Comparison of ENCODE assay signal across 23 cellular contexts in genomic region chr10:121043124-121043849, GRCh38.
DNase-seq lines count a peak whose midpoint lies in the region; ATAC-seq, FAIRE-seq and TF ChIP-seq lines count a peak whose summit lies in the region.
"Had no signal": no experiment of that assay in that cellular context is flagged by ENCODE, and none has a peak within 500 bp of the region (broad histone marks: within the 10 kb centered on the region; RNA-seq: fewer than 3 reads in every experiment).

No MANE protein-coding gene starts in this region.

- POLR2A ChIA-PET in Panc1 (lab: Charles Lee): no interaction called here

- no peaks in the 10 kb centered on the region for H3K9me3 ChIP-seq in Panc1 (ENCODE audit: control insufficient read depth, insufficient read depth, low read depth, low read length)
- H3K9me3 ChIP-seq: HAP-1, psoas muscle, SK-N-SH had no signal

- H3K36me3 ChIP-seq in Panc1 (ENCODE audit: control insufficient read depth, insufficient read depth, low read length): no peaks in the 10 kb centered on the region
- H3K36me3 ChIP-seq: HAP-1 had no signal

- intact Hi-C loops in Panc1 (cut with micrococcal nuclease; ENCODE audit: unreplicated experiment): no loop called here
- intact Hi-C loops in sciatic nerve (cut with DNase I): no loop called here

- BruUV-seq in Panc1 (replicated peaks; lab: Mats Ljungman, UMichigan): no TSS peak

- H3K27me3 ChIP-seq in Panc1 (ENCODE audit: control insufficient read depth, insufficient read depth, low read length): peaks cover 2% of the 10 kb centered on the region; the same call in 1 of the 2 replicates

- TF ChIP-seq CTCF in Panc1 (IDR thresholded peaks at IDR 0.05): no peak
- no peak for TF ChIP-seq CTCF in D721Med (IDR thresholded peaks at IDR 0.05; ENCODE audit: insufficient read depth, missing control alignments)

- FAIRE-seq in D721Med (lab: Jason Lieb, UNC): no peak
- FAIRE-seq: islet of Langerhans had no signal

- ATAC-seq in Panc1 (peak; percentile 67), sciatic nerve (peak; percentile 94), GM21737 (IDR thresholded peaks at IDR 0.05; ENCODE audit: unreplicated experiment) (no peak)
- ATAC-seq: psoas muscle had no signal

- peak overlapping the region in 1 of 2 experiments; percentile 10; a peak in 1 of 4 replicates for H3K4me3 ChIP-seq in Panc1 (ENCODE audit: low read depth in 2 of 2, low read length in 2 of 2)
- H3K4me3 ChIP-seq: HAP-1, PC-9, psoas muscle had no signal

- H3K4me1 ChIP-seq in Panc1 (ENCODE audit: control insufficient read depth, insufficient read depth, low read length): no peaks in the 10 kb centered on the region
- H3K4me1 ChIP-seq: HAP-1, psoas muscle had no signal

- CTCF ChIA-PET in Panc1 (lab: Charles Lee): no interaction called here

- in situ Hi-C loops in Panc1 (cut with HindIII; ENCODE audit: low pct_unique_long_range_greater_than_20kb, low sequenced_read_pairs): no loop called here

- no peak overlapping the region for H3K27ac ChIP-seq in Panc1 (ENCODE audit: low read length)
- H3K27ac ChIP-seq: PC-9, psoas muscle had no signal

- peak; percentile 66 for DNase-seq in HuH-7 (ENCODE audit: low spot score)
- DNase-seq in Panc1 (ENCODE audit: low read depth, low spot score): no peak
- peak; percentile 78 for DNase-seq in left kidney (ENCODE audit: low read depth, low spot score)
- no peak for DNase-seq in sciatic nerve (ENCODE audit: low spot score)
- DNase-seq in SHP77 treated with DMSO at 0.1 percent for 48 hours (lab: John Stamatoyannopoulos, UW): no peak
- no peak for DNase-seq in putamen (ENCODE audit: low spot score)
- no peak for DNase-seq in D721Med (ENCODE audit: insufficient read length, low spot score)
- DNase-seq: activated B cell treated with CpG ODN at 0.5 μM for 24 hours; activated CD4-positive, alpha-beta memory T cell treated with anti-CD3 and anti-CD28 coated beads, Interleukin-2, amount 10 ng/mL, durations not matched to agents 7 days and 5 days; activated naive CD4-positive, alpha-beta T cell treated with anti-CD3 and anti-CD28 coated beads, Interleukin-2, amount 10 ng/mL, durations not matched to agents 7 days and 5 days; activated T-cell treated with anti-CD3 and anti-CD28 coated beads for 4 hours; central memory CD4-positive, alpha-beta T cell; foreskin fibroblast; mesenchymal stem cell; NCI-H2171; NCI-H82; PC-9; psoas muscle; SK-N-SH; stimulated activated CD8-positive, alpha-beta memory T cell treated with anti-CD3 and anti-CD28 coated beads, Interleukin-4, amount 100 ng/mL, for 48 hours had no signal

Comparison
In these comparisons a context has a peak if more than half of its experiments do, and no peak if none do; other contexts are left out.
1. DNase-seq: peak in HuH-7 (single experiment) and left kidney (single experiment); none in Panc1 (single experiment), sciatic nerve (single experiment), SHP77 treated with DMSO at 0.1 percent for 48 hours (single experiment), putamen (single experiment) and D721Med (single experiment).